ENCODE assay signal across 17 cellular contexts in the genomic region with DNA sequence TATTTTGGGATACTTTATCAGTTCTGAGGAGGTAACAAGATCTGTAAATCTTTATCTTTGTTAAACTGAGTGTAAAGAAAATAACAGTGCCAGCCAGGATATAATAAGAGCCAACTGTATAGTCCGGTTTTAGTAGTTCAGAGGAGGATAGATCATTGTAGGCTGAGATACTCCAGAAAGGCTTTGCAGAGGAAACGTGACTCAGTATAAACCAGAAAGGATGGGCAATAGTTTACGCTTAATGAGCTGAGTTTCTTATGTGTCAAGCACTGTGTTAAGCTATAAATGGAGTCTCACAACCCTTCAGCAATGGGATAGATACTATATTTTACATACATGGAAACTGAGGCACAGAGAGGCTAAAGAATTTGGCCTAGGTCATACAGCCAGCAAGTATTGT. TPM values are rescaled to one million over a fixed set of nuclear protein-coding genes. Genes with fewer than 3 reads are reported as not detected.
A peak's percentile ranks its signal among the peaks of the same experiment; 100 is the strongest.
DNase-seq lines count a peak whose midpoint lies in the region; ATAC-seq and TF ChIP-seq lines count a peak whose summit lies in the region.
"Had no signal": no experiment of that assay in that cellular context is flagged by ENCODE, and none has a peak within 500 bp of the region (broad histone marks: within the 10 kb centered on the region; RNA-seq: fewer than 3 reads in every experiment).

No MANE protein-coding gene starts in this region.

- peaks cover 10% of the 10 kb centered on the region for H3K36me3 ChIP-seq in osteoblast (ENCODE audit: insufficient read depth, low read length)
- H3K36me3 ChIP-seq in psoas muscle (ENCODE audit: insufficient read depth in 1 of 2, low read depth in 1 of 2) = peaks cover 0 to 12% of the 10 kb centered on the region in 2 donors

- peak overlapping the region; percentile 47 to 81 for H3K4me3 Mint-ChIP-seq in activated T-cell treated with anti-CD3 and anti-CD28 coated beads, Interleukin-2, amount 50 U/mL, for 72 hours
- H3K4me3 Mint-ChIP-seq in mesothelial cell of epicardium = no peak overlapping the region
- H3K4me3 Mint-ChIP-seq: GM23338 had no signal

- H3K27ac ChIP-seq in osteoblast (ENCODE audit: low read depth, low read length) (no peak overlapping the region), psoas muscle (no peak overlapping the region)
- H3K27ac ChIP-seq: skin epidermis had no signal

- TF ChIP-seq CTCF in osteoblast (IDR thresholded peaks at IDR 0.05; ENCODE audit: extremely low read depth, low read depth, low read length) = no peak
- no peak for TF ChIP-seq CTCF in mesothelial cell of epicardium (IDR thresholded peaks at IDR 0.05; ENCODE audit: unreplicated experiment)
- TF ChIP-seq CTCF in psoas muscle (IDR thresholded peaks at IDR 0.05) = no peak
- no peak for TF ChIP-seq CTCF in omental fat pad (IDR thresholded peaks at IDR 0.05)

- H3K4me1 Mint-ChIP-seq in activated T-cell treated with anti-CD3 and anti-CD28 coated beads, Interleukin-2, amount 50 U/mL, for 72 hours (ENCODE audit: low read depth) = peaks cover 65% of the 10 kb centered on the region
- peaks cover 37% of the 10 kb centered on the region for H3K4me1 Mint-ChIP-seq in mesothelial cell of epicardium

- H3K27me3 ChIP-seq in osteoblast (ENCODE audit: insufficient read depth, low read length) = no peaks in the 10 kb centered on the region
- no peaks in the 10 kb centered on the region for H3K27me3 ChIP-seq in psoas muscle (ENCODE audit: insufficient read depth in 3 of 3, low read length in 2 of 3)

- ATAC-seq in activated T-cell treated with anti-CD3 and anti-CD28 coated beads, Interleukin-2, amount 50 U/mL, for 72 hours (replicated peaks in 1 of 2) = no peak
- ATAC-seq in psoas muscle (no peak), omental fat pad (ENCODE audit: low FRiP score) (no peak)
- ATAC-seq: GM23338 had no signal

- no peak for DNase-seq in activated T-cell treated with anti-CD3 and anti-CD28 coated beads, Interleukin-2, amount 50 U/mL, for 72 hours
- DNase-seq in activated T-cell treated with anti-CD3 and anti-CD28 coated beads, Interleukin-2, amount 50 U/mL, for 48 hours = no peak
- DNase-seq in MV-4-11 (lab: John Stamatoyannopoulos, UW) (peak; percentile 21), amniotic epithelial cell (ENCODE audit: low read depth) (peak; percentile 29), osteoblast (ENCODE audit: insufficient read length, low spot score, missing footprints) (no peak), mesothelial cell of epicardium (ENCODE audit: low spot score in 2 of 2, unreplicated experiment in 2 of 2) (no peak), psoas muscle (no peak), omental fat pad (ENCODE audit: low spot score) (no peak)
- DNase-seq: activated naive CD4-positive, alpha-beta T cell treated with anti-CD3 and anti-CD28 coated beads, Interleukin-2, amount 50 U/mL, for 16 hours; DMS 273 treated with DMSO at 0.1 percent for 48 hours; glutamatergic neuron; NCI-H1048; NCI-H2227 treated with DMSO at 0.1 percent for 48 hours; NK-92 treated with Interleukin-12 subunit alpha and Interleukin-12 subunit beta, amount 100 ng/mL, for 24 hours; stimulated activated naive CD4-positive, alpha-beta T cell had no signal

- H3K27ac Mint-ChIP-seq in activated T-cell treated with anti-CD3 and anti-CD28 coated beads, Interleukin-2, amount 50 U/mL, for 72 hours = peak overlapping the region; percentile 86
- H3K27ac Mint-ChIP-seq in mesothelial cell of epicardium = no peak overlapping the region
- H3K27ac Mint-ChIP-seq: GM23338 had no signal

- intact Hi-C loops in psoas muscle (cut with DNase I) = no loop called here

- 66 to 83% (median 76%) methylated on average over 3 of the region's 3 CpGs for WGBS in psoas muscle, 3 donors

- no peaks in the 10 kb centered on the region for H3K9me3 Mint-ChIP-seq in activated T-cell treated with anti-CD3 and anti-CD28 coated beads, Interleukin-2, amount 50 U/mL, for 72 hours
- H3K9me3 Mint-ChIP-seq in mesothelial cell of epicardium = no peaks in the 10 kb centered on the region
- H3K9me3 Mint-ChIP-seq: GM23338 had no signal

- H3K4me3 ChIP-seq in osteoblast (ENCODE audit: insufficient read depth, low read length) = no peak overlapping the region
- H3K4me3 ChIP-seq in psoas muscle = no peak overlapping the region
- H3K4me3 ChIP-seq: GM23338, skin epidermis had no signal

- no peaks in the 10 kb centered on the region for H4K20me1 ChIP-seq in osteoblast (ENCODE audit: insufficient read depth, low read length)

- peaks cover 4 to 22% of the 10 kb centered on the region in 2 donors for H3K36me3 Mint-ChIP-seq in activated T-cell treated with anti-CD3 and anti-CD28 coated beads, Interleukin-2, amount 50 U/mL, for 72 hours (ENCODE audit: insufficient read depth in 2 of 2)
- H3K36me3 Mint-ChIP-seq in mesothelial cell of epicardium = no peaks in the 10 kb centered on the region

- peaks cover 40% of the 10 kb centered on the region for H3K79me2 ChIP-seq in osteoblast (ENCODE audit: insufficient read depth, low read length)

- no peaks in the 10 kb centered on the region for H3K27me3 Mint-ChIP-seq in activated T-cell treated with anti-CD3 and anti-CD28 coated beads, Interleukin-2, amount 50 U/mL, for 72 hours (ENCODE audit: low read depth)
- H3K27me3 Mint-ChIP-seq in mesothelial cell of epicardium (ENCODE audit: low read depth) = no peaks in the 10 kb centered on the region

- H2AFZ ChIP-seq in osteoblast (ENCODE audit: low read length) = no peak overlapping the region
- H2AFZ ChIP-seq: GM23338 had no signal

- peaks cover 13% of the 10 kb centered on the region for H3K4me1 ChIP-seq in osteoblast (ENCODE audit: insufficient read depth, low read length)
- H3K4me1 ChIP-seq in psoas muscle = peaks cover 16% of the 10 kb centered on the region

- H3K9me3 ChIP-seq in osteoblast (ENCODE audit: low read depth, low read length) (no peaks in the 10 kb centered on the region), psoas muscle (no peaks in the 10 kb centered on the region)

- H3K4me2 ChIP-seq in osteoblast (ENCODE audit: insufficient read depth, low read length) = peak overlapping the region; percentile 14
- H3K4me2 ChIP-seq: GM23338 had no signal

RNA-seq across cellular contexts. Expression of a gene that starts 3.8 kb away (rescaled TPM):
- total RNA-seq in activated T-cell treated with anti-CD3 and anti-CD28 coated beads, Interleukin-2, amount 50 U/mL, for 72 hours = 10 to 100 TPM; 13.9 to 20.2 TPM
- total RNA-seq in osteoblast = 2.9 and 3.8 TPM in 2 replicates
- total RNA-seq in mesothelial cell of epicardium = 13.6 to 14.1 TPM (median 14.0 TPM) in 3 replicates
- 1 to 10 TPM; 1.4 to 4.1 (median 2.5) TPM for total RNA-seq in psoas muscle
- polyA plus RNA-seq in psoas muscle = 1 to 10 TPM; 1.2 to 2.1 (median 1.7) TPM
- 1 to 10 TPM; 2.2 to 5.2 (median 3.9) TPM for total RNA-seq in omental fat pad

Comparison
In these comparisons a context has a peak if more than half of its experiments do, and no peak if none do; other contexts are left out.
1. DNase-seq: peak in MV-4-11 (single experiment) and amniotic epithelial cell (single experiment); none in activated T-cell treated with anti-CD3 and anti-CD28 coated beads, Interleukin-2, amount 50 U/mL, for 72 hours (0 of 2), activated T-cell treated with anti-CD3 and anti-CD28 coated beads, Interleukin-2, amount 50 U/mL, for 48 hours (0 of 2), osteoblast (single experiment), mesothelial cell of epicardium (0 of 2), psoas muscle (0 of 2) and omental fat pad (single experiment).